Comparison of ENCODE assay signal across 1 cellular context in the genomic region with DNA sequence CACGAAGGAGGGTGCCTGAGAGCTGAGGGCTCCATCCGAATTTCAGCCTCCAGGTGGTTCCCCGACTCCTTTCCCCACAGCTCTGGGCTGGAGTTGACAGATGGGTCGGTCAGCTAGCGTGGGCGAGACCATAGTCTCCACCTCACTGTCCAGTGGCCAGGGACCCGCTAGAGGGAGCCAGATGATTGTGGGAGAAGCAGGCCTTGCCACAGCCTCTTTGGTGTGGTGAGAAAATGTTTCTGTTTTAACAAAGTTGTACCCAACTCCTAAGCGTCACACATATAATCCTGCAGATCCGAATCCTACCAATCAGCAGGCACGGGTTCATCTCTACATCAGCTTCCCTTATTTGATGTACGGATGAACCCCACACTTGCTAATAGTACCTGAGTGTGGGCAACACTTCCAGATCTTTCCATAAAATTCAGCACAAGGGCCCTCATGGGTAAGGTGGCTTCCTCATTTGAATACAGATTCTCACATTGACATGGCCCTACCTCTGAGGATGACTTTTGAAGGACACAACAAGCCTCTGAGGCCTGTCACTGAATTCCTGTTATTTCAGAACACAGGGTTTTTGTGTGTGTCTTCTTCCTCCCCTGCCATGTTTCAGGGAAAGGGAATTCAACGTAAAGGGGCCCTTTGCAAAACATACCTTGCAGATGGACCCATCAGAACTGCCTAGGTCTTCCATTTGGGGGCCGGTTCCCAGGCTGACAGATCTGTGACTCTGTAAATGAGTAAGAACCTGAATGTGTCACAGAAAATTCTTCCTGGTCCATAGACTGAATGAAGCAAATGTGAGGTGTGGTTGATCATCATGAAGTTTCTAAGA.
TF ChIP-seq lines count a peak whose summit lies in the region.

No MANE protein-coding gene starts in this region.

TF ChIP-seq in GM12878, 131 proteins besides CTCF, POLR2A, EP300 and RAD21 (continued from another document):
- TF ChIP-seq BCL3 (IDR thresholded peaks at IDR 0.05; ENCODE audit: borderline replicate concordance, insufficient read depth, low read depth, low read length, poor library complexity, severe bottlenecking) (peak; percentile 89), SUPT20H (IDR thresholded peaks at IDR 0.05; ENCODE audit: borderline replicate concordance, control insufficient read depth, low read depth, low read length) (no peak), MEF2B (IDR thresholded peaks at IDR 0.05; ENCODE audit: partially characterized antibody, poor library complexity, severe bottlenecking) (peak; percentile 59), BACH1 (IDR thresholded peaks at IDR 0.05; ENCODE audit: borderline replicate concordance) (no peak; the same call in 1 of the 2 replicates), NR2F1 (conservative IDR thresholded peaks at IDR 0.05) (no peak; the same call in 1 of the 2 replicates), RELB (IDR thresholded peaks at IDR 0.05; ENCODE audit: low read depth) (peak; percentile 62), IKZF1 (conservative IDR thresholded peaks at IDR 0.05) (peak; percentile 79), RELA (IDR thresholded peaks at IDR 0.05; ENCODE audit: borderline replicate concordance, partially characterized antibody) (peak; percentile 26), IRF4 (IDR thresholded peaks at IDR 0.05; ENCODE audit: low read depth, low read length) (peak; percentile 87), SIN3A (IDR thresholded peaks at IDR 0.05; ENCODE audit: low read depth, low read length) (0 out of 2 replicates have a peak, but pooled peaks have one; percentile 50)
- TF ChIP-seq, protein P1, sequence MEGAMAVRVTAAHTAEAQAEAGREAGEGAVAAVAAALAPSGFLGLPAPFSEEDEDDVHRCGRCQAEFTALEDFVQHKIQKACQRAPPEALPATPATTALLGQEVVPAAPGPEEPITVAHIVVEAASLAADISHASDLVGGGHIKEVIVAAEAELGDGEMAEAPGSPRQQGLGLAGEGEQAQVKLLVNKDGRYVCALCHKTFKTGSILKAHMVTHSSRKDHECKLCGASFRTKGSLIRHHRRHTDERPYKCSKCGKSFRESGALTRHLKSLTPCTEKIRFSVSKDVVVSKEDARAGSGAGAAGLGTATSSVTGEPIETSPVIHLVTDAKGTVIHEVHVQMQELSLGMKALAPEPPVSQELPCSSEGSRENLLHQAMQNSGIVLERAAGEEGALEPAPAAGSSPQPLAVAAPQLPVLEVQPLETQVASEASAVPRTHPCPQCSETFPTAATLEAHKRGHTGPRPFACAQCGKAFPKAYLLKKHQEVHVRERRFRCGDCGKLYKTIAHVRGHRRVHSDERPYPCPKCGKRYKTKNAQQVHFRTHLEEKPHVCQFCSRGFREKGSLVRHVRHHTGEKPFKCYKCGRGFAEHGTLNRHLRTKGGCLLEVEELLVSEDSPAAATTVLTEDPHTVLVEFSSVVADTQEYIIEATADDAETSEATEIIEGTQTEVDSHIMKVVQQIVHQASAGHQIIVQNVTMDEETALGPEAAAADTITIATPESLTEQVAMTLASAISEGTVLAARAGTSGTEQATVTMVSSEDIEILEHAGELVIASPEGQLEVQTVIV (IDR thresholded peaks at IDR 0.05; ENCODE audit: borderline replicate concordance, partially characterized antibody) = no peak
